In the genomic region with DNA sequence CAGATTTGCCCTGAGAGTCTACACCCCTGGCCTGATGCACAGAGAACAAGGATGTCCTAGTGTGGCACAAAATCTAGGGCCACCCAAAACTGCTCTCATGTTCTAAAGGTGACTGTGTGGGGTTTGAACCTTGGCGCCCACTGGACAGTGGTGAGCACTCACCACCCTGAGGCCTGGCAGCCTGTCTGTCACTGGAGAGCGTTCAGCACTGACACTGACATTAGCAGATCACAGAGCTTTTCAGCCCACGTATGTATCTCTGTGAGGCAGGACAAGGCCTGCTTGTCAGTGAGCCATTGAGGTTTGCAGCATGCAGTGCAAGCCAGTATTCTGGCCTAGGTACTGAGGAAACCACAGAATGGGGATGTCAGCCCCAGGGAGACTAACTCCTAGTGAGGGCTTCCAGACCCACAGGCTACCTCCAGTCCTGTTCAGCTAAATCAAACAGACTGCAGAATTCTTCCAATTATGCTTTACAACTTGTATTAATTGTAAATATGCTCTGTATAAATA, we compare ENCODE assay signal across 17 cellular contexts.
"Had no signal": no experiment of that assay in that cellular context is flagged by ENCODE, and none has a peak within 500 bp of the region (broad histone marks: within the 10 kb centered on the region; RNA-seq: fewer than 3 reads in every experiment).

No MANE protein-coding gene starts in this region.

- H3K4me3 Mint-ChIP-seq: natural killer cell, neural crest cell had no signal

- H3K9me3 Mint-ChIP-seq: natural killer cell, neural crest cell had no signal

- H3K27ac ChIP-seq: heart left ventricle, right atrium auricular region, sigmoid colon had no signal

- H3K36me3 Mint-ChIP-seq: natural killer cell had no signal

- H3K4me3 ChIP-seq: dorsolateral prefrontal cortex, heart left ventricle, right atrium auricular region, sigmoid colon, skin epidermis, stomach had no signal

- DNase-seq: cortex of kidney; dorsolateral prefrontal cortex; effector CD8-positive, alpha-beta T cell; heart left ventricle; hippocampal formation; kidney glomerular epithelial cell; natural killer cell; posterior cingulate gyrus; sigmoid colon; stimulated activated CD4-positive, alpha-beta T cell treated with anti-CD3 and anti-CD28 coated beads, Interleukin-2, amount 100 ng/mL, for 24 hours; stimulated activated CD4-positive, alpha-beta T cell treated with anti-CD3 and anti-CD28 coated beads, Interleukin-4, amount 100 ng/mL, for 4 hours; stimulated activated naive CD4-positive, alpha-beta T cell; stomach; substantia nigra had no signal

- H3K9me3 ChIP-seq: heart left ventricle, right atrium auricular region, sigmoid colon, stomach had no signal

- ATAC-seq: natural killer cell had no signal

- H3K27me3 ChIP-seq: dorsolateral prefrontal cortex, heart left ventricle, right atrium auricular region, sigmoid colon, stomach had no signal

- H3K27ac Mint-ChIP-seq: natural killer cell had no signal

- H3K4me1 ChIP-seq: right atrium auricular region had no signal
